Comparison of ENCODE assay signal across 17 cellular contexts in genomic region chr1:45643341-45643740, GRCh38.
"Had no signal": no experiment of that assay in that cellular context is flagged by ENCODE, and none has a peak within 500 bp of the region (broad histone marks: within the 10 kb centered on the region; RNA-seq: fewer than 3 reads in every experiment).

No MANE protein-coding gene starts in this region.

- H3K9me3 ChIP-seq: gastrocnemius medialis, heart right ventricle, left ventricle myocardium inferior, tibial artery had no signal

- H3K4me3 Mint-ChIP-seq: activated CD8-positive, alpha-beta memory T cell treated with anti-CD3 and anti-CD28 coated beads, Interleukin-2, amount 10 ng/mL, durations not matched to agents 7 days and 5 days; stimulated activated memory B cell treated with anti-CD40 and anti-IgM and Interleukin-4, amounts not matched to agents 10 μg/mL and 1 μg/mL and 100 μg/mL, for 72 hours had no signal

- H3K27me3 Mint-ChIP-seq: activated CD8-positive, alpha-beta memory T cell treated with anti-CD3 and anti-CD28 coated beads, Interleukin-2, amount 10 ng/mL, durations not matched to agents 7 days and 5 days; naive B cell; stimulated activated memory B cell treated with anti-CD40 and anti-IgM and Interleukin-4, amounts not matched to agents 10 μg/mL and 1 μg/mL and 100 μg/mL, for 72 hours had no signal

- H3K9me3 Mint-ChIP-seq: naive B cell; stimulated activated memory B cell treated with anti-CD40 and anti-IgM and Interleukin-4, amounts not matched to agents 10 μg/mL and 1 μg/mL and 100 μg/mL, for 72 hours had no signal

- H3K27ac ChIP-seq: left ventricle myocardium inferior, tibial artery had no signal

- H3K27ac Mint-ChIP-seq: activated CD8-positive, alpha-beta memory T cell treated with anti-CD3 and anti-CD28 coated beads, Interleukin-2, amount 10 ng/mL, durations not matched to agents 7 days and 5 days; stimulated activated memory B cell treated with anti-CD40 and anti-IgM and Interleukin-4, amounts not matched to agents 10 μg/mL and 1 μg/mL and 100 μg/mL, for 72 hours had no signal

- H3K27me3 ChIP-seq: gastrocnemius medialis, heart right ventricle, tibial artery had no signal

- H3K4me3 ChIP-seq: gastrocnemius medialis, heart right ventricle, left ventricle myocardium inferior, smooth muscle cell, tibial artery had no signal

- ATAC-seq: activated CD8-positive, alpha-beta memory T cell treated with anti-CD3 and anti-CD28 coated beads, Interleukin-2, amount 10 ng/mL, durations not matched to agents 7 days and 5 days; heart right ventricle; right cardiac atrium; stimulated activated memory B cell treated with anti-CD40 and anti-IgM and Interleukin-4, amounts not matched to agents 10 μg/mL and 1 μg/mL and 100 μg/mL, for 72 hours had no signal

- H3K4me1 ChIP-seq: gastrocnemius medialis, tibial artery had no signal

- DNase-seq: activated CD4-positive, alpha-beta T cell treated with anti-CD3 and anti-CD28 coated beads, Interleukin-2, amount 50 U/mL, for 48 hours; activated CD4-positive, CD25-positive, alpha-beta regulatory T cell treated with anti-CD3 and anti-CD28 coated beads, Interleukin-2, amount 50 U/mL, for 72 hours; activated CD8-positive, alpha-beta memory T cell treated with anti-CD3 and anti-CD28 coated beads, Interleukin-2, amount 10 ng/mL, durations not matched to agents 7 days and 5 days; activated naive CD4-positive, alpha-beta T cell; caudate nucleus; cortex of kidney; effector memory CD4-positive, alpha-beta T cell; gastrocnemius medialis; heart right ventricle; kidney; left ventricle myocardium inferior; naive B cell; right cardiac atrium; T-helper 2 cell; tibial artery had no signal
